In the genomic region with DNA sequence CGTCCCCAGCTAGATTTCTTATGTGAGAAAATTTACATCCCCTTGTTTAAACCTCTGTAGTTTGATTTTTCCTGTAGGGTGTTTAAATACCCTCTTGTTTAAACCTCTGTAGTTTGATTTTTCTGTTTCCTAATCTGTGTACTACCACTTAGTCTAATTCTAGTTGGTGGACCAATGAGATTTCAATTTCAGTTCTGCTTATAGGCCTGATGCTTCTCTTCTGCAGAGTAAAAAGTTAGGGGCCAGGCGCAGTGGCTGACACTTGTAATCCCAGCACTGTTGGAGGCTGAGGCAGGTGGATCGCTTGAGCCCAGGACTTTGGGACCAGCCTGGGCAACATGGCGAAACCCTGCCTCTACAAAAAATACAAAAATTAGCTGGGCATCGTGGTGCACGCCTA, we compare ENCODE assay signal across 1 cellular context.
TF ChIP-seq lines count a peak whose summit lies in the region.

No MANE protein-coding gene starts in this region.

TF ChIP-seq in A549, 52 proteins besides CTCF, POLR2A, EP300 and RAD21 (continued from another document):
- TF ChIP-seq REST (IDR thresholded peaks at IDR 0.05) (no peak), CBX2 (IDR thresholded peaks at IDR 0.05; ENCODE audit: borderline replicate concordance, low read depth) (no peak), HES2 (IDR thresholded peaks at IDR 0.05) (no peak)
- TF ChIP-seq, protein P1, sequence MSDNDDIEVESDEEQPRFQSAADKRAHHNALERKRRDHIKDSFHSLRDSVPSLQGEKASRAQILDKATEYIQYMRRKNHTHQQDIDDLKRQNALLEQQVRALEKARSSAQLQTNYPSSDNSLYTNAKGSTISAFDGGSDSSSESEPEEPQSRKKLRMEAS (IDR thresholded peaks at IDR 0.05): no peak
